ENCODE assay signal across 8 cellular contexts in the genomic region with DNA sequence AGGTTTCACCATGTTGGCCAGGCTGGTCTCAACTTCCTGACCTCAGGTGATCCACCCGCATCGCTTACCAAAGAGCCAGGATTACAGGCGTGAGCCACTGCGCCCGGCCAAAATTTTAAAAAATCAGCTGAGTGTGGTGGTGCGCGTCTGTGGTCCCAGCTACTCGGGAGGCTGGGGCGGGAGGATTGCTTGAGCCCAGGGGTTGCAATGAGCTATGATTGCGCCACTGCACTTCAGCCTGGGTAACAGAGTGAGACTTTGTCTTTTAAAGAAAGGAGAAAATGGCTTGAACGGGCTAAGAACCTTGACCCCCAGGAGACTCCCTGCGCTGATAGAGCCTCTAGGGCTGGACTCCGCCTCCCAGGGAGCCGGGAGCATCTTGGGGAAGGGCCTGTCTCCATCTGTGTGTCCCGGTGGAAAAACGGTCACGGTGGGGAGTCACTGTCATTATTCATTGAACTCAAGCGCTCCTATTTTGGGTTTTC. TPM values are rescaled to one million over a fixed set of nuclear protein-coding genes. Genes with fewer than 3 reads are reported as not detected.
DNase-seq lines count a peak whose midpoint lies in the region; ATAC-seq and TF ChIP-seq lines count a peak whose summit lies in the region.

No MANE protein-coding gene starts in this region.

- peak overlapping the region; percentile 83 for H3K27ac Mint-ChIP-seq in activated T-helper 1 cell treated with anti-CD3 and anti-CD28 coated beads, Interleukin-12 subunit alpha, Interleukin-12 subunit beta, Interleukin-2, Interleukin-4 antibody, amounts not matched to agents 30 ng/mL and 10 ng/mL and 1 ng/mL, durations not matched to agents 14 hours and 24 hours and 36 hours

- peak overlapping the region; percentile 90 for H3K4me3 Mint-ChIP-seq in activated T-helper 1 cell treated with anti-CD3 and anti-CD28 coated beads, Interleukin-12 subunit alpha, Interleukin-12 subunit beta, Interleukin-2, Interleukin-4 antibody, amounts not matched to agents 30 ng/mL and 10 ng/mL and 1 ng/mL, durations not matched to agents 14 hours and 24 hours and 36 hours

- peak; percentile 0 for ATAC-seq in HG03064 (IDR thresholded peaks at IDR 0.05; ENCODE audit: low read depth, unreplicated experiment)

- H3K4me3 ChIP-seq in right atrium auricular region (peak overlapping the region; percentile 57 to 77), skeletal muscle tissue (ENCODE audit: low read length in 3 of 3) (peak overlapping the region; percentile 97 to 98 (median 97))

- H3K27me3 ChIP-seq in right atrium auricular region (no peaks in the 10 kb centered on the region), skeletal muscle tissue (ENCODE audit: control insufficient read depth in 3 of 3, insufficient read depth in 3 of 3, low read length in 3 of 3) (no peaks in the 10 kb centered on the region)

- peak overlapping the region; percentile 89 to 97 (median 89) for H3K9ac ChIP-seq in skeletal muscle tissue (ENCODE audit: low read depth in 1 of 3, low read length in 3 of 3)

- no peak for TF ChIP-seq CTCF in right atrium auricular region (IDR thresholded peaks at IDR 0.05)

- peaks cover 12% of the 10 kb centered on the region for H3K36me3 Mint-ChIP-seq in activated T-helper 1 cell treated with anti-CD3 and anti-CD28 coated beads, Interleukin-12 subunit alpha, Interleukin-12 subunit beta, Interleukin-2, Interleukin-4 antibody, amounts not matched to agents 30 ng/mL and 10 ng/mL and 1 ng/mL, durations not matched to agents 14 hours and 24 hours and 36 hours (ENCODE audit: low read depth)

- H3K36me3 ChIP-seq in right atrium auricular region (no peaks in the 10 kb centered on the region), skeletal muscle tissue (ENCODE audit: control insufficient read depth in 3 of 3, insufficient read depth in 3 of 3, low read length in 3 of 3) (no peaks in the 10 kb centered on the region)

- peaks cover 39% of the 10 kb centered on the region for H3K4me1 Mint-ChIP-seq in activated T-helper 1 cell treated with anti-CD3 and anti-CD28 coated beads, Interleukin-12 subunit alpha, Interleukin-12 subunit beta, Interleukin-2, Interleukin-4 antibody, amounts not matched to agents 30 ng/mL and 10 ng/mL and 1 ng/mL, durations not matched to agents 14 hours and 24 hours and 36 hours (ENCODE audit: low read depth)

- H3K9me3 ChIP-seq in right atrium auricular region (no peaks in the 10 kb centered on the region), skeletal muscle tissue (ENCODE audit: control insufficient read depth in 3 of 3, low read length in 3 of 3) (no peaks in the 10 kb centered on the region)

- peaks cover 0 to 17% of the 10 kb centered on the region in 2 donors for H3K4me1 ChIP-seq in right atrium auricular region
- H3K4me1 ChIP-seq in skeletal muscle tissue (ENCODE audit: control insufficient read depth in 3 of 3, insufficient read depth in 3 of 3, low read length in 3 of 3): peaks cover 14 to 15% (median 15%) of the 10 kb centered on the region in 3 donors

- no peaks in the 10 kb centered on the region for H3K9me3 Mint-ChIP-seq in activated T-helper 1 cell treated with anti-CD3 and anti-CD28 coated beads, Interleukin-12 subunit alpha, Interleukin-12 subunit beta, Interleukin-2, Interleukin-4 antibody, amounts not matched to agents 30 ng/mL and 10 ng/mL and 1 ng/mL, durations not matched to agents 14 hours and 24 hours and 36 hours

- DNase-seq in NCI-H82 (lab: John Stamatoyannopoulos, UW) (peak; percentile 58), NCI-H82 treated with DMSO at 0.1 percent for 48 hours (lab: John Stamatoyannopoulos, UW; ENCODE audit: unreplicated experiment) (no peak), right atrium auricular region (ENCODE audit: low spot score) (no peak), DMS53 (lab: John Stamatoyannopoulos, UW) (no peak), DMS153 (lab: John Stamatoyannopoulos, UW) (no peak)
- no peak for DNase-seq in activated T-helper 1 cell treated with anti-CD3 and anti-CD28 coated beads, Interleukin-12 subunit alpha, Interleukin-12 subunit beta, Interleukin-2, Interleukin-4 antibody, amounts not matched to agents 30 ng/mL and 10 ng/mL and 1 ng/mL, durations not matched to agents 14 hours and 24 hours and 36 hours (ENCODE audit: low spot score)

- H3K27ac ChIP-seq in right atrium auricular region: peak overlapping the region; percentile 94 to 97
- H3K27ac ChIP-seq in skeletal muscle tissue (ENCODE audit: low read depth, low read length): peak overlapping the region; percentile 93

- intact Hi-C loops in activated T-helper 1 cell treated with anti-CD3 and anti-CD28 coated beads, Interleukin-12 subunit alpha, Interleukin-12 subunit beta, Interleukin-2, Interleukin-4 antibody, amounts not matched to agents 30 ng/mL and 10 ng/mL and 1 ng/mL, durations not matched to agents 14 hours and 24 hours and 36 hours (cut with micrococcal nuclease): loop anchor here (1.0 kb wide), 8 partner anchors 26 to 878 kb away; partner anchors contain the start of genes RABGEF1 and TYW1

- H3K27me3 Mint-ChIP-seq in activated T-helper 1 cell treated with anti-CD3 and anti-CD28 coated beads, Interleukin-12 subunit alpha, Interleukin-12 subunit beta, Interleukin-2, Interleukin-4 antibody, amounts not matched to agents 30 ng/mL and 10 ng/mL and 1 ng/mL, durations not matched to agents 14 hours and 24 hours and 36 hours (ENCODE audit: insufficient read depth): no peaks in the 10 kb centered on the region

RNA-seq across cellular contexts. Expression of gene KCTD7, which starts 0.8 kb away (rescaled TPM):
- total RNA-seq in activated T-helper 1 cell treated with anti-CD3 and anti-CD28 coated beads, Interleukin-12 subunit alpha, Interleukin-12 subunit beta, Interleukin-2, Interleukin-4 antibody, amounts not matched to agents 30 ng/mL and 10 ng/mL and 1 ng/mL, durations not matched to agents 14 hours and 24 hours and 36 hours: 11.0 and 13.8 TPM in 2 replicates
- total RNA-seq in right atrium auricular region (1 to 10 TPM; 8.6 to 10.0 TPM), skeletal muscle tissue (9.4 TPM)
